Comparison of ENCODE assay signal across 1 cellular context in genomic region chr14:100192672-100193416, GRCh38.
TF ChIP-seq lines count a peak whose summit lies in the region.

No MANE protein-coding gene starts in this region.

TF ChIP-seq in HEK293, 187 proteins besides CTCF, POLR2A, EP300 and RAD21 (continued from another document):
- peak; percentile 75 for TF ChIP-seq ZBTB11 (tag by site-specific recombination; conservative IDR thresholded peaks at IDR 0.05; ENCODE audit: low read depth)
- TF ChIP-seq, protein P1, sequence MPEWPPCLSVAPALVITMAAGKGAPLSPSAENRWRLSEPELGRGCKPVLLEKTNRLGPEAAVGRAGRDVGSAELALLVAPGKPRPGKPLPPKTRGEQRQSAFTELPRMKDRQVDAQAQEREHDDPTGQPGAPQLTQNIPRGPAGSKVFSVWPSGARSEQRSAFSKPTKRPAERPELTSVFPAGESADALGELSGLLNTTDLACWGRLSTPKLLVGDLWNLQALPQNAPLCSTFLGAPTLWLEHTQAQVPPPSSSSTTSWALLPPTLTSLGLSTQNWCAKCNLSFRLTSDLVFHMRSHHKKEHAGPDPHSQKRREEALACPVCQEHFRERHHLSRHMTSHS (tag by site-specific recombination; IDR thresholded peaks at IDR 0.05): no peak
- no peak for TF ChIP-seq ZNF558 (tag by site-specific recombination; IDR thresholded peaks at IDR 0.05)
- TF ChIP-seq ZNF202 (tag by site-specific recombination; IDR thresholded peaks at IDR 0.05; ENCODE audit: borderline replicate concordance): no peak
- peak; percentile 77 for TF ChIP-seq OSR2 (tag by site-specific recombination; IDR thresholded peaks at IDR 0.05)
